8 cellular contexts compared by ENCODE assay signal in genomic region chr1:218521414-218522169, GRCh38.
DNase-seq lines count a peak whose midpoint lies in the region; ATAC-seq lines count a peak whose summit lies in the region.

No MANE protein-coding gene starts in this region.

- H4K12ac ChIP-seq in trophoblast cell (ENCODE audit: low read depth, low read length): no peak overlapping the region

- H3K4me3 ChIP-seq in trophoblast cell (ENCODE audit: low read depth, low read length): no peak overlapping the region

- H3K18ac ChIP-seq in trophoblast cell (ENCODE audit: low read length): peak overlapping the region; percentile 25

- no peak overlapping the region for H2BK5ac ChIP-seq in trophoblast cell (ENCODE audit: low read depth, low read length, poor library complexity)

- no peaks in the 10 kb centered on the region for H3K36me3 ChIP-seq in trophoblast cell (ENCODE audit: control insufficient read depth in 1 of 2, insufficient read depth in 2 of 2, low read length in 2 of 2)

- no CpG with 5 or more reads among the region's 7 CpGs for WGBS in trophoblast cell (ENCODE audit: extremely low coverage, insufficient coverage, insufficient read length)

- H3K4me1 ChIP-seq in trophoblast cell (ENCODE audit: control insufficient read depth in 1 of 2, insufficient read depth in 2 of 2, low read length in 2 of 2): no peaks in the 10 kb centered on the region

- no peak overlapping the region for H3K9ac ChIP-seq in trophoblast cell (ENCODE audit: low read length)

- H3K79me2 ChIP-seq in trophoblast cell (ENCODE audit: control insufficient read depth, insufficient read depth, low read length, poor library complexity): no peaks in the 10 kb centered on the region

- peak overlapping the region; percentile 56 for H2BK120ac ChIP-seq in trophoblast cell (ENCODE audit: insufficient read depth, low read length, poor library complexity)

- peak overlapping the region; percentile 50 for H4K8ac ChIP-seq in trophoblast cell (ENCODE audit: low read depth, low read length)

- peaks cover 3% of the 10 kb centered on the region for H3K79me1 ChIP-seq in trophoblast cell (ENCODE audit: low read length)

- H3K9me3 ChIP-seq in trophoblast cell (ENCODE audit: insufficient read depth, low read depth, low read length): no peaks in the 10 kb centered on the region

- peak overlapping the region; percentile 43 for H3K4ac ChIP-seq in trophoblast cell (ENCODE audit: low read depth, low read length)

- no peak overlapping the region for H3K23ac ChIP-seq in trophoblast cell (ENCODE audit: low read length)

- H3K4me2 ChIP-seq in trophoblast cell (ENCODE audit: low read length): no peak overlapping the region

- peak overlapping the region; percentile 83 for H4K91ac ChIP-seq in trophoblast cell (ENCODE audit: low read depth, low read length)

- peak overlapping the region; percentile 49 for H2AK5ac ChIP-seq in trophoblast cell (ENCODE audit: low read length)

- ATAC-seq in GM21576 (IDR thresholded peaks at IDR 0.05; ENCODE audit: unreplicated experiment) (peak; percentile 81), HG02571 (IDR thresholded peaks at IDR 0.05; ENCODE audit: unreplicated experiment) (no peak), HG02759 (IDR thresholded peaks at IDR 0.05; ENCODE audit: unreplicated experiment) (no peak)

- DNase-seq in EH (ENCODE audit: low read depth) (peak; percentile 72), NCI-H1092 (lab: John Stamatoyannopoulos, UW) (peak; percentile 8), fibroblast of gingiva (ENCODE audit: low read depth) (peak; percentile 26), trophoblast cell (peak; percentile 76 to 95)
- peak; percentile 57 for DNase-seq in activated CD4-positive, alpha-beta T cell treated with anti-CD3 and anti-CD28 coated beads for 48 hours

- no peaks in the 10 kb centered on the region for H3K27me3 ChIP-seq in trophoblast cell (ENCODE audit: insufficient read depth, low read length)

- H3K14ac ChIP-seq in trophoblast cell (ENCODE audit: low read length): peak overlapping the region; percentile 24

- H2BK12ac ChIP-seq in trophoblast cell (ENCODE audit: low read length): peak overlapping the region; percentile 67

- H3K27ac ChIP-seq in trophoblast cell (ENCODE audit: low read depth, low read length): no peak overlapping the region

- H2AFZ ChIP-seq in trophoblast cell (ENCODE audit: insufficient read depth, low read length, poor library complexity): no peak overlapping the region

Comparison
In these comparisons a context has a peak if more than half of its experiments do, and no peak if none do; other contexts are left out.
1. DNase-seq: peak in every context shown above with its lines; median percentile 86 in trophoblast cell; 72 in EH; 57 in activated CD4-positive, alpha-beta T cell treated with anti-CD3 and anti-CD28 coated beads for 48 hours; 26 in fibroblast of gingiva; 8 in NCI-H1092.